8 cellular contexts compared by ENCODE assay signal in genomic region chr17:78828470-78829185, GRCh38. TPM values are rescaled to one million over a fixed set of nuclear protein-coding genes. Genes with fewer than 3 reads are reported as not detected.
DNase-seq lines count a peak whose midpoint lies in the region; ATAC-seq and TF ChIP-seq lines count a peak whose summit lies in the region.

No MANE protein-coding gene starts in this region.

- POLR2A ChIA-PET in CD8-positive, alpha-beta T cell (lab: Charles Lee): interaction anchor here (1.2 kb wide), 1 partner anchor 10 kb away, joined by 4 read pairs; no protein-coding TSS in a partner anchor
- POLR2A ChIA-PET in activated CD4-positive, alpha-beta memory T cell treated with anti-CD3 and anti-CD28 coated beads for 36 hours (lab: Charles Lee): no interaction called here

- CTCF ChIA-PET in CD8-positive, alpha-beta T cell (lab: Charles Lee): interaction anchor here (1.2 to 2.0 kb wide), 4 partner anchors 9 to 120 kb away, joined by 3 to 5 read pairs (median 4); no protein-coding TSS in a partner anchor
- CTCF ChIA-PET in activated CD4-positive, alpha-beta memory T cell treated with anti-CD3 and anti-CD28 coated beads for 36 hours (lab: Charles Lee): no interaction called here

- TF ChIP-seq POLR2A in testis (IDR thresholded peaks at IDR 0.05): no peak

- peaks cover 82% of the 10 kb centered on the region for H3K36me3 ChIP-seq in CD8-positive, alpha-beta T cell (ENCODE audit: insufficient read depth, low read length)
- H3K36me3 ChIP-seq in testis (ENCODE audit: low read depth, missing control alignments): no peaks in the 10 kb centered on the region

- H3K36me3 Mint-ChIP-seq in CD8-positive, alpha-beta T cell: peaks cover 99% of the 10 kb centered on the region
- peaks cover 78% of the 10 kb centered on the region for H3K36me3 Mint-ChIP-seq in activated CD4-positive, alpha-beta memory T cell treated with anti-CD3 and anti-CD28 coated beads for 36 hours

- no peaks in the 10 kb centered on the region for H3K4me1 ChIP-seq in CD8-positive, alpha-beta T cell (ENCODE audit: insufficient read depth, low read length)
- H3K4me1 ChIP-seq in testis: no peaks in the 10 kb centered on the region

- ATAC-seq in CD8-positive, alpha-beta T cell: peak; percentile 58
- ATAC-seq in HG02678 (IDR thresholded peaks at IDR 0.05; ENCODE audit: unreplicated experiment) (no peak), GM21447 (IDR thresholded peaks at IDR 0.05; ENCODE audit: unreplicated experiment) (no peak), HG02885 (IDR thresholded peaks at IDR 0.05; ENCODE audit: poor library complexity, unreplicated experiment) (no peak)

- H3K27me3 ChIP-seq in CD8-positive, alpha-beta T cell (ENCODE audit: insufficient read depth, low read length): no peaks in the 10 kb centered on the region
- H3K27me3 ChIP-seq in testis: no peaks in the 10 kb centered on the region

- no peak overlapping the region for H3K4me3 ChIP-seq in CD8-positive, alpha-beta T cell (ENCODE audit: low read depth, low read length)
- no peak overlapping the region for H3K4me3 ChIP-seq in testis

- H3K27me3 Mint-ChIP-seq in CD8-positive, alpha-beta T cell (ENCODE audit: low read depth): no peaks in the 10 kb centered on the region
- no peaks in the 10 kb centered on the region for H3K27me3 Mint-ChIP-seq in activated CD4-positive, alpha-beta memory T cell treated with anti-CD3 and anti-CD28 coated beads for 36 hours

- WGBS in testis, 2 donors: 93 to 95% methylated on average over 14 of the region's 14 CpGs

- H3K27ac Mint-ChIP-seq in CD8-positive, alpha-beta T cell: no peak overlapping the region
- H3K27ac Mint-ChIP-seq in activated CD4-positive, alpha-beta memory T cell treated with anti-CD3 and anti-CD28 coated beads for 36 hours: peak overlapping the region; percentile 3

- no peaks in the 10 kb centered on the region for H3K9me3 Mint-ChIP-seq in CD8-positive, alpha-beta T cell
- no peaks in the 10 kb centered on the region for H3K9me3 Mint-ChIP-seq in activated CD4-positive, alpha-beta memory T cell treated with anti-CD3 and anti-CD28 coated beads for 36 hours

- intact Hi-C loops in CD8-positive, alpha-beta T cell (cut with DNase I, micrococcal nuclease): no loop called here
- intact Hi-C loops in activated CD4-positive, alpha-beta memory T cell treated with anti-CD3 and anti-CD28 coated beads for 36 hours (cut with micrococcal nuclease): no loop called here
- intact Hi-C loops in testis (cut with DNase I; ENCODE audit: low total_unique reads): no loop called here

- no peak for TF ChIP-seq CTCF in CD8-positive, alpha-beta T cell (IDR thresholded peaks at IDR 0.05)
- TF ChIP-seq CTCF in testis (IDR thresholded peaks at IDR 0.05): no peak

- H3K9me3 ChIP-seq in CD8-positive, alpha-beta T cell (ENCODE audit: low read length): no peaks in the 10 kb centered on the region
- no peaks in the 10 kb centered on the region for H3K9me3 ChIP-seq in testis

- H3K4me3 Mint-ChIP-seq in CD8-positive, alpha-beta T cell: no peak overlapping the region
- H3K4me3 Mint-ChIP-seq in activated CD4-positive, alpha-beta memory T cell treated with anti-CD3 and anti-CD28 coated beads for 36 hours: no peak overlapping the region

- no peak for DNase-seq in CD8-positive, alpha-beta T cell
- DNase-seq in HCEC 1CT: peak; percentile 67
- DNase-seq in activated CD4-positive, alpha-beta memory T cell treated with anti-CD3 and anti-CD28 coated beads for 36 hours: peak; percentile 56
- peak; percentile 66 for DNase-seq in iPS-NIHi7 (ENCODE audit: extremely low spot score)
- no peak for DNase-seq in testis

- peaks cover 35% of the 10 kb centered on the region for H3K4me1 Mint-ChIP-seq in CD8-positive, alpha-beta T cell (ENCODE audit: low read depth)
- H3K4me1 Mint-ChIP-seq in activated CD4-positive, alpha-beta memory T cell treated with anti-CD3 and anti-CD28 coated beads for 36 hours (ENCODE audit: low read depth): peaks cover 10% of the 10 kb centered on the region

- H3K27ac ChIP-seq in CD8-positive, alpha-beta T cell (ENCODE audit: low read depth, low read length): no peak overlapping the region
- no peak overlapping the region for H3K27ac ChIP-seq in testis

RNA-seq across cellular contexts. Expression of gene USP36, which starts 12.0 kb away (rescaled TPM):
- total RNA-seq in CD8-positive, alpha-beta T cell: 100 to 1,000 TPM; 755 to 805 TPM
- 10 to 100 TPM; 71.2 to 74.3 TPM for total RNA-seq in activated CD4-positive, alpha-beta memory T cell treated with anti-CD3 and anti-CD28 coated beads for 36 hours
- 10 to 100 TPM; 77.5 to 79.8 TPM for total RNA-seq in testis
- polyA plus RNA-seq in testis (ENCODE audit: insufficient read depth, low read depth, low replicate concordance): 32.8 TPM

RNA-seq across cellular contexts. Expression of gene CYTH1, which starts 46.6 kb away (rescaled TPM):
- 100 to 1,000 TPM; 475 to 490 TPM for total RNA-seq in CD8-positive, alpha-beta T cell
- 100 to 1,000 TPM; 184 to 204 TPM for total RNA-seq in activated CD4-positive, alpha-beta memory T cell treated with anti-CD3 and anti-CD28 coated beads for 36 hours
- total RNA-seq in testis: 10 to 100 TPM; 42.2 to 47.9 TPM
- polyA plus RNA-seq in testis (ENCODE audit: insufficient read depth, low read depth, low replicate concordance): 40.8 TPM

Comparison
In these comparisons a context has a peak if more than half of its experiments do, and no peak if none do; other contexts are left out.
1. DNase-seq: peak in HCEC 1CT (single experiment), activated CD4-positive, alpha-beta memory T cell treated with anti-CD3 and anti-CD28 coated beads for 36 hours (single experiment) and iPS-NIHi7 (single experiment); none in CD8-positive, alpha-beta T cell (0 of 7) and testis (single experiment).
2. RNA of gene USP36, which starts 12.0 kb away (total RNA-seq): 755 to 805 TPM in CD8-positive, alpha-beta T cell; 77.5 to 79.8 TPM in testis and 71.2 to 74.3 TPM in activated CD4-positive, alpha-beta memory T cell treated with anti-CD3 and anti-CD28 coated beads for 36 hours; every median in the first group is over 4 times any median in the second.